In the genomic region with DNA sequence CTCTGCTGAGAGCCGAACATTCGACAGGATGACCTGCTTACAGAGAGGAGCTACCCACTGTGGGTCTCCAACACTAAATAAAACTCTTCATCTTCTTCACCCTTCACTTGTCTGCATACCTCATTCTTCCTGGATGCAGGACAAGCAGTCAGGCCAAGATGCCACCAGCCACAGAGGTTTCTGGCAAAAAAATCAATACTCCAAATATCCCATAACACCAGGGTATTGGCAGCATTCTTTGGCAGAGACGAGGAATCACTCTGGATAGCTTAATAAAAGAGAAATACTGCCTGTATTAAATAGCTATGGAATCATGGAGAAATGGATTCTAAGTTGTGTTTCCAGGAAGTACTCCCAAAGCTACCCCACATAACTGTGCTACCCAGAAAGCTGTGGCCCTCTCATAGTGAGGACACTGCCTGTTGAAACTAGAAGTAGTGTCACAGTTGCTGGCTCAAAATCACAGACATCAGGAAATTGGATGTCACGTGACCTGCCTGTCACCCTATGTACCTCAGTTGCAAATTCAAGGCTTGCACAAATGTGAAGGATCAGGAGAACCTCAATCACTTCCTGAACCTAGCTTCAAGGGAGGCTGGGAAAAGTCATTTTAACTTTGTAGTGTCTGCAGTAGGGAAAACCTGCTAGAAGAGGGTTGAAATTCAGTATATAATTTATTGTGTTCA, we compare ENCODE assay signal across 33 cellular contexts. TPM values are rescaled to one million over a fixed set of nuclear protein-coding genes. Genes with fewer than 3 reads are reported as not detected.
"Had no signal": no experiment of that assay in that cellular context is flagged by ENCODE, and none has a peak within 500 bp of the region (broad histone marks: within the 10 kb centered on the region; RNA-seq: fewer than 3 reads in every experiment).

No MANE protein-coding gene starts in this region.

- ATAC-seq: activated CD4-positive, alpha-beta T cell treated with anti-CD3 and anti-CD28 coated beads for 36 hours; activated CD8-positive, alpha-beta T cell treated with anti-CD3 and anti-CD28 coated beads, Interleukin-2, amount 10 ng/mL, durations not matched to agents 7 days and 5 days; activated naive CD4-positive, alpha-beta T cell treated with anti-CD3 and anti-CD28 coated beads, Interleukin-2, amount 50 U/mL, for 72 hours had no signal

- H3K27me3 Mint-ChIP-seq: activated CD4-positive, alpha-beta T cell treated with anti-CD3 and anti-CD28 coated beads for 36 hours; activated naive CD8-positive, alpha-beta T cell treated with anti-CD3 and anti-CD28 coated beads, Interleukin-2, amount 50 U/mL, for 24 hours; activated T-cell treated with anti-CD3 and anti-CD28 coated beads, Interleukin-2, amount 50 U/mL, for 24 hours had no signal

- H3K36me3 ChIP-seq: brain microvascular endothelial cell, MG63, SJCRH30, WERI-Rb-1 had no signal

- H3K36me3 Mint-ChIP-seq: activated naive CD4-positive, alpha-beta T cell treated with anti-CD3 and anti-CD28 coated beads, Interleukin-2, amount 50 U/mL, for 72 hours had no signal

- DNase-seq: activated CD4-positive, alpha-beta T cell treated with anti-CD3 and anti-CD28 coated beads for 36 hours; activated CD4-positive, alpha-beta T cell treated with anti-CD3 and anti-CD28 coated beads, Interleukin-2, amount 10 ng/mL, durations not matched to agents 7 days and 5 days; activated CD4-positive, alpha-beta T cell treated with anti-CD3 and anti-CD28 coated beads, Interleukin-2, amount 50 U/mL, for 48 hours; activated CD8-positive, alpha-beta T cell treated with anti-CD3 and anti-CD28 coated beads, Interleukin-2, amount 10 ng/mL, durations not matched to agents 7 days and 5 days; activated gamma-delta T cell; activated naive CD4-positive, alpha-beta T cell treated with Interleukin-2 at 50 U/mL for 16 hours; activated naive CD8-positive, alpha-beta T cell treated with anti-CD3 and anti-CD28 coated beads, Interleukin-2, amount 50 U/mL, for 24 hours; activated T-cell treated with anti-CD3 and anti-CD28 coated beads, Interleukin-2, amount 50 U/mL, for 24 hours; anterior cingulate cortex; Kasumi-1; KBM-7; MG63; NCI-H1048; NCI-H1105 treated with DMSO at 0.1 percent for 48 hours; NCI-H1436; NCI-H1694 treated with DMSO at 0.1 percent for 48 hours; NCI-H2029; NCI-H2171; NCI-H510A; NCI-H526; NCI-H748 treated with DMSO at 0.1 percent for 48 hours; OCI-M1; SHP77; SJCRH30; T1000; WERI-Rb-1 had no signal

- H3K9me3 ChIP-seq: MG63, SJCRH30 had no signal

- H3K4me1 Mint-ChIP-seq: activated CD4-positive, alpha-beta T cell treated with anti-CD3 and anti-CD28 coated beads for 36 hours; central memory CD8-positive, alpha-beta T cell had no signal

- H3K27ac ChIP-seq: brain microvascular endothelial cell, SJCRH30, SK-N-MC, WERI-Rb-1 had no signal

- H3K27me3 ChIP-seq: brain microvascular endothelial cell, MG63, SJCRH30 had no signal

- H3K4me3 Mint-ChIP-seq: activated CD4-positive, alpha-beta T cell treated with anti-CD3 and anti-CD28 coated beads for 36 hours; activated CD4-positive, alpha-beta T cell treated with anti-CD3 and anti-CD28 coated beads, Interleukin-2, amount 10 ng/mL, durations not matched to agents 7 days and 5 days; activated CD8-positive, alpha-beta T cell treated with anti-CD3 and anti-CD28 coated beads, Interleukin-2, amount 10 ng/mL, durations not matched to agents 7 days and 5 days; activated naive CD8-positive, alpha-beta T cell treated with anti-CD3 and anti-CD28 coated beads, Interleukin-2, amount 50 U/mL, for 24 hours; activated T-cell treated with anti-CD3 and anti-CD28 coated beads, Interleukin-2, amount 50 U/mL, for 24 hours; central memory CD8-positive, alpha-beta T cell had no signal

- H3K4me3 ChIP-seq: MG63, SJCRH30, SK-N-MC had no signal

- H3K27ac Mint-ChIP-seq: activated CD4-positive, alpha-beta T cell treated with anti-CD3 and anti-CD28 coated beads for 36 hours; activated CD4-positive, alpha-beta T cell treated with anti-CD3 and anti-CD28 coated beads, Interleukin-2, amount 10 ng/mL, durations not matched to agents 7 days and 5 days; activated CD8-positive, alpha-beta T cell treated with anti-CD3 and anti-CD28 coated beads, Interleukin-2, amount 10 ng/mL, durations not matched to agents 7 days and 5 days; activated naive CD4-positive, alpha-beta T cell treated with anti-CD3 and anti-CD28 coated beads, Interleukin-2, amount 50 U/mL, for 72 hours; activated naive CD8-positive, alpha-beta T cell treated with anti-CD3 and anti-CD28 coated beads, Interleukin-2, amount 50 U/mL, for 24 hours; activated T-cell treated with anti-CD3 and anti-CD28 coated beads, Interleukin-2, amount 50 U/mL, for 24 hours; activated T-helper 2 cell treated with anti-CD3 and anti-CD28 coated beads, Interferon-gamma antibody, Interleukin-2, Interleukin-4, amounts not matched to agents 10 μg/mL and 5 μg/mL and 100 μg/mL, durations not matched to agents 14 hours and 24 hours and 36 hours had no signal

- H3K4me1 ChIP-seq: SJCRH30 had no signal

- H3K9me3 Mint-ChIP-seq: activated CD4-positive, alpha-beta T cell treated with anti-CD3 and anti-CD28 coated beads, Interleukin-2, amount 10 ng/mL, durations not matched to agents 7 days and 5 days; activated naive CD4-positive, alpha-beta T cell treated with anti-CD3 and anti-CD28 coated beads, Interleukin-2, amount 50 U/mL, for 72 hours; activated naive CD8-positive, alpha-beta T cell treated with anti-CD3 and anti-CD28 coated beads, Interleukin-2, amount 50 U/mL, for 24 hours; activated T-cell treated with anti-CD3 and anti-CD28 coated beads, Interleukin-2, amount 50 U/mL, for 24 hours; activated T-helper 2 cell treated with anti-CD3 and anti-CD28 coated beads, Interferon-gamma antibody, Interleukin-2, Interleukin-4, amounts not matched to agents 10 μg/mL and 5 μg/mL and 100 μg/mL, durations not matched to agents 14 hours and 24 hours and 36 hours; central memory CD8-positive, alpha-beta T cell had no signal

RNA-seq across cellular contexts. Expression of a gene that starts 11.0 kb away (rescaled TPM):
- total RNA-seq: activated CD4-positive, alpha-beta T cell treated with anti-CD3 and anti-CD28 coated beads for 36 hours; activated CD4-positive, alpha-beta T cell treated with anti-CD3 and anti-CD28 coated beads, Interleukin-2, amount 10 ng/mL, durations not matched to agents 7 days and 5 days; activated CD8-positive, alpha-beta T cell treated with anti-CD3 and anti-CD28 coated beads, Interleukin-2, amount 10 ng/mL, durations not matched to agents 7 days and 5 days; activated naive CD4-positive, alpha-beta T cell treated with anti-CD3 and anti-CD28 coated beads, Interleukin-2, amount 50 U/mL, for 72 hours; SJCRH30; T-helper 1 cell treated with Interleukin-12 subunit alpha and Interleukin-12 subunit beta and Interleukin-4 antibody, amounts not matched to agents 30 ng/mL and 1 ng/mL, for 36 hours; T-helper 2 cell treated with Interferon-gamma antibody and Interleukin-4, amounts not matched to agents 100 ng/mL and 5 ng/mL, for 36 hours had no signal

RNA-seq across cellular contexts. Expression of a gene that starts 30.7 kb away (rescaled TPM):
- total RNA-seq: activated CD4-positive, alpha-beta T cell treated with anti-CD3 and anti-CD28 coated beads for 36 hours; activated CD4-positive, alpha-beta T cell treated with anti-CD3 and anti-CD28 coated beads, Interleukin-2, amount 10 ng/mL, durations not matched to agents 7 days and 5 days; activated CD8-positive, alpha-beta T cell treated with anti-CD3 and anti-CD28 coated beads, Interleukin-2, amount 10 ng/mL, durations not matched to agents 7 days and 5 days; activated naive CD4-positive, alpha-beta T cell treated with anti-CD3 and anti-CD28 coated beads, Interleukin-2, amount 50 U/mL, for 72 hours; activated T-helper 2 cell treated with anti-CD3 and anti-CD28 coated beads, Interferon-gamma antibody, Interleukin-2, Interleukin-4, amounts not matched to agents 10 μg/mL and 5 μg/mL and 100 μg/mL, durations not matched to agents 14 hours and 24 hours and 36 hours; SJCRH30; T-helper 1 cell treated with Interleukin-12 subunit alpha and Interleukin-12 subunit beta and Interleukin-4 antibody, amounts not matched to agents 30 ng/mL and 1 ng/mL, for 36 hours; T-helper 2 cell treated with Interferon-gamma antibody and Interleukin-4, amounts not matched to agents 100 ng/mL and 5 ng/mL, for 36 hours had no signal
